Comparison of ENCODE assay signal across 20 cellular contexts in the genomic region with DNA sequence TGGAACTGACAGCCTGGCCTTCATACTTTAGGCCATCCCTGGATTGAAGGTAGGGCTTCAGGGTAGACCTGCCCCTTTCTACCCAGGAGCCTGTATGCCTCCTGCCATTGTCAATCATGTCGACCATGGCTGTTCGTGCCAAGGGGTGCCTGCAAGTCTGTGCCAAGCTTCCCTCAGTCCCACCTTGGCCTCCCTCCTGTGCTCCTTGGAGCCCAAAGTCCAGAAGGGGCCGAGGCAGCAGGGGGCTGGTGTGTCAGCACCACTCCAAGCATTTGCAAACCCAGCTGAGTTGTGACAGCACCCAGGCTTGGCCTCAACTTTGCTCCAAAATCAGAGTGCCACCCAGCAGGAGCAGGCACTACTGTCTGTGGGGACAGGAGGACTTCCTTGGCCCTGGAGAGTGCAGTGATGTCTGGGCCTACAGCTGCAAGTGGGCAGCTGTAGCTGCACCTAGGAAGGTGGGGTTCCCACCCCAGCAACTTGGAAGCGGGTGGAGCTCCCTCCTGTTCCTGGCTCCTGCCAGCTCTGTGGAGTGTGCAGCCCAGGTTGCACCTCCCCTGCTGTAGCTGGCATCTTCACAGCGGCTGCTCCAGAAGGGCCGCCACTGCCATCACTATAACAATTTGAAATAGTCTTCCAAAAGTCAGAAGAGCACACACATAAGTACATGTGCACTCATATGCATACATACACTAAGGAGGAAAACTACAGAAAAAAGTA.
A peak's percentile ranks its signal among the peaks of the same experiment; 100 is the strongest.
DNase-seq lines count a peak whose midpoint lies in the region; ATAC-seq, FAIRE-seq and TF ChIP-seq lines count a peak whose summit lies in the region.
"Had no signal": no experiment of that assay in that cellular context is flagged by ENCODE, and none has a peak within 500 bp of the region (broad histone marks: within the 10 kb centered on the region; RNA-seq: fewer than 3 reads in every experiment).

No MANE protein-coding gene starts in this region.

- H3K23ac ChIP-seq in IMR-90 (ENCODE audit: low read depth, low read length) = no peak overlapping the region

- no peak overlapping the region for H3K4me2 ChIP-seq in IMR-90 (ENCODE audit: low read depth, low read length)
- H3K4me2 ChIP-seq: A549 had no signal

- dilution Hi-C loops in IMR-90 (cut with HindIII; ENCODE audit: low sequenced_read_pairs, unreplicated experiment) = no loop called here

- WGBS in IMR-90 (ENCODE audit: extremely low coverage in 2 of 2, insufficient read length in 1 of 2), 2 experiments = no CpG with 5 or more reads among the region's 6 CpGs

- no peak for TF ChIP-seq POLR2A in IMR-90 (IDR thresholded peaks at IDR 0.05; ENCODE audit: low read depth, low read length)

- CTCF ChIA-PET in IMR-90 (lab: Yijun Ruan, JAX) = no interaction called here
- CTCF ChIA-PET in activated naive CD4-positive, alpha-beta T cell treated with anti-CD3 and anti-CD28 coated beads, Interleukin-2, amount 10 ng/mL, durations not matched to agents 7 days and 5 days (lab: Charles Lee) = no interaction called here

- H4K8ac ChIP-seq in IMR-90 (ENCODE audit: low read depth in 2 of 2, low read length in 2 of 2) = no peak overlapping the region

- no peak for FAIRE-seq in kidney (lab: Jason Lieb, UNC)
- FAIRE-seq: A549, GM19239, H54 had no signal

- no peaks in the 10 kb centered on the region for H3K79me1 ChIP-seq in IMR-90 (ENCODE audit: low read depth in 1 of 2, low read length in 2 of 2)

- no peaks in the 10 kb centered on the region for H3K9me3 Mint-ChIP-seq in stimulated activated naive B cell treated with anti-CD40 and anti-IgM and Interleukin-4, amounts not matched to agents 10 μg/mL and 1 μg/mL and 100 μg/mL, for 72 hours
- H3K9me3 Mint-ChIP-seq in activated naive CD4-positive, alpha-beta T cell treated with anti-CD3 and anti-CD28 coated beads, Interleukin-2, amount 10 ng/mL, durations not matched to agents 7 days and 5 days = no peaks in the 10 kb centered on the region

- POLR2A ChIA-PET in IMR-90 (lab: Charles Lee; ENCODE audit: unreplicated experiment) = no interaction called here

- H3K9me3 ChIP-seq in IMR-90 (ENCODE audit: control insufficient read depth, insufficient read depth, low read length) (peaks cover 12% of the 10 kb centered on the region), kidney (ENCODE audit: control insufficient read depth in 1 of 2, low read length in 2 of 2) (no peaks in the 10 kb centered on the region)
- H3K9me3 ChIP-seq: A549 had no signal

- no peak overlapping the region for H3K4ac ChIP-seq in IMR-90 (ENCODE audit: low read depth, low read length)

- H2BK20ac ChIP-seq in IMR-90 (ENCODE audit: low read depth, low read length) = no peak overlapping the region

- H3K27ac ChIP-seq in IMR-90 (ENCODE audit: insufficient read depth, low read length) (no peak overlapping the region), kidney (ENCODE audit: low read depth in 2 of 2, low read length in 2 of 2) (no peak overlapping the region)
- H3K27ac ChIP-seq: 22Rv1, A549, C4-2B, GM23248 had no signal

- intact Hi-C loops in IMR-90 (cut with micrococcal nuclease) = no loop called here
- intact Hi-C loops in kidney (cut with DNase I) = no loop called here
- intact Hi-C loops in posterior vena cava (cut with DNase I) = no loop called here

- TF ChIP-seq CTCF in IMR-90 (conservative IDR thresholded peaks at IDR 0.05; ENCODE audit: low read depth, low read length) (no peak), kidney (IDR thresholded peaks at IDR 0.05; ENCODE audit: borderline replicate concordance, extremely low read depth, insufficient read depth) (no peak)

- no peaks in the 10 kb centered on the region for H3K4me1 ChIP-seq in IMR-90 (ENCODE audit: control insufficient read depth, insufficient read depth, low read length)
- no peaks in the 10 kb centered on the region for H3K4me1 ChIP-seq in kidney (ENCODE audit: control insufficient read depth in 1 of 2, insufficient read depth in 1 of 2, low read depth in 1 of 2, low read length in 2 of 2)
- H3K4me1 ChIP-seq: A549 had no signal

- H3K14ac ChIP-seq in IMR-90 (replicated peaks; ENCODE audit: low read depth, low read length) = no peak overlapping the region

- no peaks in the 10 kb centered on the region for H3K4me1 Mint-ChIP-seq in stimulated activated naive B cell treated with anti-CD40 and anti-IgM and Interleukin-4, amounts not matched to agents 10 μg/mL and 1 μg/mL and 100 μg/mL, for 72 hours
- H3K4me1 Mint-ChIP-seq in activated naive CD4-positive, alpha-beta T cell treated with anti-CD3 and anti-CD28 coated beads, Interleukin-2, amount 10 ng/mL, durations not matched to agents 7 days and 5 days = no peaks in the 10 kb centered on the region
- H3K4me1 Mint-ChIP-seq: CD4-positive, alpha-beta memory T cell had no signal

- no peak overlapping the region for H3K4me3 Mint-ChIP-seq in stimulated activated naive B cell treated with anti-CD40 and anti-IgM and Interleukin-4, amounts not matched to agents 10 μg/mL and 1 μg/mL and 100 μg/mL, for 72 hours
- no peak overlapping the region for H3K4me3 Mint-ChIP-seq in activated naive CD4-positive, alpha-beta T cell treated with anti-CD3 and anti-CD28 coated beads, Interleukin-2, amount 10 ng/mL, durations not matched to agents 7 days and 5 days
- H3K4me3 Mint-ChIP-seq: CD4-positive, alpha-beta memory T cell had no signal

- H2AK5ac ChIP-seq in IMR-90 (ENCODE audit: low read depth, low read length) = no peak overlapping the region

- no peak overlapping the region for H2BK15ac ChIP-seq in IMR-90 (ENCODE audit: low read depth, low read length)

- H3K27me3 ChIP-seq in IMR-90 (ENCODE audit: control insufficient read depth, insufficient read depth, low read length) = no peaks in the 10 kb centered on the region

- DNase-seq in IMR-90 (no peak), kidney (peak; percentile 56), posterior vena cava (ENCODE audit: low spot score) (peak; percentile 45), CD1c-positive myeloid dendritic cell (ENCODE audit: extremely low spot score) (no peak), NOMO-1 treated with DMSO at 0.1 percent for 48 hours (lab: John Stamatoyannopoulos, UW; ENCODE audit: unreplicated experiment) (no peak)
- no peak for DNase-seq in stimulated activated naive B cell treated with anti-CD40 and anti-IgM and Interleukin-4, amounts not matched to agents 10 μg/mL and 1 μg/mL and 100 μg/mL, for 72 hours
- DNase-seq in activated naive CD4-positive, alpha-beta T cell treated with anti-CD3 and anti-CD28 coated beads, Interleukin-2, amount 10 ng/mL, durations not matched to agents 7 days and 5 days = no peak
- DNase-seq: AML-193; CD4-positive, alpha-beta memory T cell; DMS153; DMS79; GDM1; GM23248; HCEC 1CT had no signal

- no peaks in the 10 kb centered on the region for H4K20me1 ChIP-seq in IMR-90 (ENCODE audit: insufficient read depth, low read length)

- H3K36me3 ChIP-seq in IMR-90 (ENCODE audit: control insufficient read depth, insufficient read depth, low read length) (no peaks in the 10 kb centered on the region), kidney (ENCODE audit: control insufficient read depth in 1 of 2, insufficient read depth in 2 of 2, low read length in 2 of 2) (no peaks in the 10 kb centered on the region)

- no peak overlapping the region for H2BK5ac ChIP-seq in IMR-90 (ENCODE audit: low read depth, low read length, poor library complexity, severe bottlenecking)

- no peaks in the 10 kb centered on the region for H3K36me3 Mint-ChIP-seq in stimulated activated naive B cell treated with anti-CD40 and anti-IgM and Interleukin-4, amounts not matched to agents 10 μg/mL and 1 μg/mL and 100 μg/mL, for 72 hours
- H3K36me3 Mint-ChIP-seq in activated naive CD4-positive, alpha-beta T cell treated with anti-CD3 and anti-CD28 coated beads, Interleukin-2, amount 10 ng/mL, durations not matched to agents 7 days and 5 days = no peaks in the 10 kb centered on the region
- H3K36me3 Mint-ChIP-seq: CD4-positive, alpha-beta memory T cell had no signal

- no peak overlapping the region for H3K56ac ChIP-seq in IMR-90 (ENCODE audit: extremely low read depth, insufficient read depth, low read length)

- H3K9me1 ChIP-seq in IMR-90 (ENCODE audit: insufficient read depth, low read length) = no peaks in the 10 kb centered on the region

- no peak overlapping the region for H3K27ac Mint-ChIP-seq in stimulated activated naive B cell treated with anti-CD40 and anti-IgM and Interleukin-4, amounts not matched to agents 10 μg/mL and 1 μg/mL and 100 μg/mL, for 72 hours
- no peak overlapping the region for H3K27ac Mint-ChIP-seq in activated naive CD4-positive, alpha-beta T cell treated with anti-CD3 and anti-CD28 coated beads, Interleukin-2, amount 10 ng/mL, durations not matched to agents 7 days and 5 days
- H3K27ac Mint-ChIP-seq: CD4-positive, alpha-beta memory T cell had no signal

- H2BK120ac ChIP-seq in IMR-90 (ENCODE audit: low read depth, low read length) = no peak overlapping the region

- no TSS peak for BruUV-seq in IMR-90 (replicated peaks; lab: Mats Ljungman, UMichigan)

- no peak overlapping the region for H4K5ac ChIP-seq in IMR-90 (ENCODE audit: low read depth, low read length)

- H4K91ac ChIP-seq in IMR-90 (ENCODE audit: insufficient read depth, low read depth, low read length) = no peak overlapping the region

- H2AFZ ChIP-seq in IMR-90 (replicated peaks; ENCODE audit: low read length, poor library complexity) = peak overlapping the region; percentile 21
- H2AFZ ChIP-seq: GM23248 had no signal

- in situ Hi-C loops in IMR-90 (cut with MboI; ENCODE audit: low sequenced_read_pairs) = no loop called here

- no peaks in the 10 kb centered on the region for H3K27me3 Mint-ChIP-seq in stimulated activated naive B cell treated with anti-CD40 and anti-IgM and Interleukin-4, amounts not matched to agents 10 μg/mL and 1 μg/mL and 100 μg/mL, for 72 hours
- no peaks in the 10 kb centered on the region for H3K27me3 Mint-ChIP-seq in activated naive CD4-positive, alpha-beta T cell treated with anti-CD3 and anti-CD28 coated beads, Interleukin-2, amount 10 ng/mL, durations not matched to agents 7 days and 5 days
- H3K27me3 Mint-ChIP-seq: CD4-positive, alpha-beta memory T cell had no signal

- ATAC-seq in IMR-90 (ENCODE audit: low read depth) (no peak), GM19023 (IDR thresholded peaks at IDR 0.05; ENCODE audit: unreplicated experiment) (no peak)
- peak; percentile 16 to 29 for ATAC-seq in stimulated activated naive B cell treated with anti-CD40 and anti-IgM and Interleukin-4, amounts not matched to agents 10 μg/mL and 1 μg/mL and 100 μg/mL, for 72 hours (replicated peaks)
- ATAC-seq: A549 had no signal

- H3K4me3 ChIP-seq in IMR-90 (ENCODE audit: insufficient read depth, low read depth, low read length) (no peak overlapping the region), kidney (ENCODE audit: low read length in 2 of 2) (no peak overlapping the region)
- H3K4me3 ChIP-seq: A549, GM23248 had no signal

- no peak for TF ChIP-seq RAD21 in IMR-90 (IDR thresholded peaks at IDR 0.05; ENCODE audit: low read length)

- H2AK9ac ChIP-seq in IMR-90 (replicated peaks; ENCODE audit: low read depth, low read length, poor library complexity) = no peak overlapping the region

- H3K18ac ChIP-seq in IMR-90 (ENCODE audit: low read depth, low read length) = no peak overlapping the region

- H3K9ac ChIP-seq in IMR-90 (ENCODE audit: low read depth, low read length) (no peak overlapping the region), kidney (ENCODE audit: low read length in 2 of 2) (no peak overlapping the region)
- H3K9ac ChIP-seq: GM23248 had no signal

TF ChIP-seq in IMR-90, 13 proteins besides CTCF, POLR2A, EP300 and RAD21 (continues in another document):
- TF ChIP-seq MXI1 (IDR thresholded peaks at IDR 0.05; ENCODE audit: borderline replicate concordance, low read depth, low read length) (no peak), MAZ (IDR thresholded peaks at IDR 0.05; ENCODE audit: borderline replicate concordance, low read depth, low read length) (no peak)

Comparison
In these comparisons a context has a peak if more than half of its experiments do, and no peak if none do; other contexts are left out.
1. ATAC-seq: peak in stimulated activated naive B cell treated with anti-CD40 and anti-IgM and Interleukin-4, amounts not matched to agents 10 μg/mL and 1 μg/mL and 100 μg/mL, for 72 hours (2 of 2); none in IMR-90 (single experiment) and GM19023 (single experiment).
2. DNase-seq: peak in kidney (single experiment) and posterior vena cava (single experiment); none in IMR-90 (single experiment), stimulated activated naive B cell treated with anti-CD40 and anti-IgM and Interleukin-4, amounts not matched to agents 10 μg/mL and 1 μg/mL and 100 μg/mL, for 72 hours (single experiment), CD1c-positive myeloid dendritic cell (single experiment), NOMO-1 treated with DMSO at 0.1 percent for 48 hours (single experiment) and activated naive CD4-positive, alpha-beta T cell treated with anti-CD3 and anti-CD28 coated beads, Interleukin-2, amount 10 ng/mL, durations not matched to agents 7 days and 5 days (single experiment).